Comparison of ENCODE assay signal across 8 cellular contexts in the genomic region with DNA sequence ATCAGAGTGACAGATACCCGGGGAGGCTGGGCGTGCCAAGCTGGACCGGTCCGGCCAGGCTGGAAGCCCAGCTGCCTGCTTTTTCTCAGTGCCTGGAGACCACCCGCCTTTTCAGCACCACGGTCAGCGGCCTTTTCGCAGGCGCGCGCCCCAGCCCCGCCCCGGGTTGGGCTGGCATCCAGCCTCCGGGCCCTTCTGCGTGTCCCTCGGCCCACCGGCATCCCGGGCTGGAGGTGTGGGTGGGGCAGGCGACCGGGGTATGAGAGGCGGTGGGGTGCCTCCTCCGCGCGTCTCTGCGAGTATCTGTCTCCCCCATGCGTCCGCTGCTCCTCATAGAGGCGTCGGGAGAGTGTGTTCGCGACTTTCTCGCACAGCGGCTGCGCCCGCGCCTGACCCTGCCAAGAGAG.
A peak's percentile ranks its signal among the peaks of the same experiment; 100 is the strongest.
DNase-seq lines count a peak whose midpoint lies in the region; ATAC-seq lines count a peak whose summit lies in the region.

No MANE protein-coding gene starts in this region.

- H3K27me3 Mint-ChIP-seq in CD8-positive, alpha-beta memory T cell = peaks cover 19 to 63% of the 10 kb centered on the region in 2 donors

- no peaks in the 10 kb centered on the region for H3K36me3 ChIP-seq in CD8-positive, alpha-beta memory T cell (ENCODE audit: insufficient read depth, low read length)

- POLR2A ChIA-PET in CD8-positive, alpha-beta memory T cell (lab: Charles Lee) = no interaction called here

- ATAC-seq in sciatic nerve = no peak

- no peak overlapping the region for H3K4me3 Mint-ChIP-seq in CD8-positive, alpha-beta memory T cell

- peaks cover 12% of the 10 kb centered on the region for H3K27me3 ChIP-seq in CD8-positive, alpha-beta memory T cell (ENCODE audit: insufficient read depth, low read length, poor library complexity, severe bottlenecking)

- H3K36me3 Mint-ChIP-seq in CD8-positive, alpha-beta memory T cell = peaks cover 0 to 10% (median 4%) of the 10 kb centered on the region in 3 donors

- H3K27ac Mint-ChIP-seq in CD8-positive, alpha-beta memory T cell = no peak overlapping the region

- peak in 4 of 5 donors; percentile 20 to 57 (median 26) for DNase-seq in CD8-positive, alpha-beta memory T cell
- DNase-seq in LHCN-M2 (ENCODE audit: low read depth) = peak; percentile 3
- DNase-seq in activated T-cell treated with anti-CD3 and anti-CD28 coated beads for 4 hours = peak; percentile 20
- peak; percentile 16 for DNase-seq in foreskin melanocyte
- DNase-seq in skeletal muscle cell (ENCODE audit: low read depth) = no peak
- no peak for DNase-seq in OCI-M2 (lab: John Stamatoyannopoulos, UW; ENCODE audit: unreplicated experiment)
- no peak for DNase-seq in NCI-H345 treated with DMSO at 0.1 percent for 48 hours (lab: John Stamatoyannopoulos, UW; ENCODE audit: unreplicated experiment)
- no peak for DNase-seq in sciatic nerve (ENCODE audit: low spot score)

- H3K9me3 ChIP-seq in CD8-positive, alpha-beta memory T cell (ENCODE audit: low read length) = no peaks in the 10 kb centered on the region

- H3K9me3 Mint-ChIP-seq in CD8-positive, alpha-beta memory T cell = peaks cover 0 to 3% (median 0%) of the 10 kb centered on the region in 5 donors

- CTCF ChIA-PET in CD8-positive, alpha-beta memory T cell (lab: Charles Lee) = no interaction called here

- H3K4me3 ChIP-seq in CD8-positive, alpha-beta memory T cell (ENCODE audit: low read length) = no peak overlapping the region
- H3K4me3 ChIP-seq in skeletal muscle cell (ENCODE audit: low read depth, low read length) = peak overlapping the region; percentile 24

- H3K27ac ChIP-seq in CD8-positive, alpha-beta memory T cell (ENCODE audit: low read depth, low read length) = no peak overlapping the region

- intact Hi-C loops in sciatic nerve (cut with DNase I) = no loop called here

- no peaks in the 10 kb centered on the region for H3K4me1 ChIP-seq in CD8-positive, alpha-beta memory T cell (ENCODE audit: insufficient read depth, low read length)

- H3K4me1 Mint-ChIP-seq in CD8-positive, alpha-beta memory T cell = peaks cover 0 to 4% (median 0%) of the 10 kb centered on the region in 3 donors

Comparison
In these comparisons a context has a peak if more than half of its experiments do, and no peak if none do; other contexts are left out.
1. DNase-seq: peak in CD8-positive, alpha-beta memory T cell (4 of 5), LHCN-M2 (single experiment), activated T-cell treated with anti-CD3 and anti-CD28 coated beads for 4 hours (single experiment) and foreskin melanocyte (single experiment); none in skeletal muscle cell (single experiment), OCI-M2 (single experiment), NCI-H345 treated with DMSO at 0.1 percent for 48 hours (single experiment) and sciatic nerve (single experiment).